2 cellular contexts compared by ENCODE assay signal in genomic region chr20:11689262-11689661, GRCh38.
TF ChIP-seq lines count a peak whose summit lies in the region.

No MANE protein-coding gene starts in this region.

TF ChIP-seq in HepG2, 621 proteins besides CTCF, POLR2A, EP300 and RAD21 (continued from another document):
- no peak for TF ChIP-seq CEBPZ (IDR thresholded peaks at IDR 0.05; ENCODE audit: low read length)
- TF ChIP-seq THAP11 (CRISPR knock-in tag; IDR thresholded peaks at IDR 0.05) = no peak
- no peak for TF ChIP-seq ZNF235 (CRISPR knock-in tag; IDR thresholded peaks at IDR 0.05; ENCODE audit: borderline replicate concordance)
- TF ChIP-seq MAFF (IDR thresholded peaks at IDR 0.05; ENCODE audit: low read depth, low read length) = peak; percentile 71
- no peak for TF ChIP-seq ZNF605 (CRISPR knock-in tag; IDR thresholded peaks at IDR 0.05)

TF ChIP-seq in neural cell, 6 proteins besides CTCF, POLR2A, EP300 and RAD21:
- peak; percentile 31 for TF ChIP-seq REST (IDR thresholded peaks at IDR 0.05; ENCODE audit: borderline replicate concordance)
- no peak for TF ChIP-seq MXI1 (conservative IDR thresholded peaks at IDR 0.05; ENCODE audit: poor library complexity, severe bottlenecking)
- no peak for TF ChIP-seq POLR2AphosphoS5 (IDR thresholded peaks at IDR 0.05)
- TF ChIP-seq TAF1 (IDR thresholded peaks at IDR 0.05; ENCODE audit: low read depth) = no peak
TF ChIP-seq in neural cell: peak in this region for 1.
